8 cellular contexts compared by ENCODE assay signal in the genomic region with DNA sequence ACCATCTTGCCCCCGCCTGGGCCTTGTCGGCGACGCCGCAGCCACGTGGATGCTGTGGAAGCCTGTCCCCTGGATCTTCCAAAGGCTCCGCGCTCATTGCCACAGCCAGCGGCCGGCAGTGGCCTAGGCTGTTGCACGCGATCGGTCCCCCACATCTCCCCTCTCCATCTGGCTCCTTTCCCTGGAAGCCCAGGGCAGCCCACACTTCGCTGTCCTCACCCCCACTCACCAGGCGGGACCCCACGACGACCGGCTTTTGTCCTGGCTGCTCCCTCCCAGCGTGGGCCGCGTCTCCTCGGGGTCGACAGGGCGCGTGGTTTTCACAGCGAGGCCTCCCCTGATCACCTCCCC. TPM values are rescaled to one million over a fixed set of nuclear protein-coding genes. Genes with fewer than 3 reads are reported as not detected.
DNase-seq lines count a peak whose midpoint lies in the region; ATAC-seq and TF ChIP-seq lines count a peak whose summit lies in the region.

No MANE protein-coding gene starts in this region.

- peaks cover 0 to 21% (median 6%) of the 10 kb centered on the region in 4 donors for H3K4me1 ChIP-seq in right lobe of liver
- H3K4me1 ChIP-seq in tibial nerve, result peaks cover 0 to 15% (median 7%) of the 10 kb centered on the region in 4 donors

- intact Hi-C loops in right lobe of liver (cut with DNase I), result no loop called here

- H3K27ac ChIP-seq in right lobe of liver (peak overlapping the region in 2 of 3 donors; percentile 87 to 94), tibial nerve (peak overlapping the region in 3 of 4 donors; percentile 81 to 89 (median 85))

- no peak for TF ChIP-seq EP300 in tibial nerve (IDR thresholded peaks at IDR 0.05)

- peak; percentile 1 for DNase-seq in activated CD4-positive, alpha-beta T cell treated with anti-CD3 and anti-CD28 coated beads, Interleukin-2, amount 50 U/mL, for 1 hour
- DNase-seq in activated CD4-positive, alpha-beta T cell treated with anti-CD3 and anti-CD28 coated beads for 1 hour, result no peak
- no peak for DNase-seq in astrocyte of the cerebellum (ENCODE audit: low read depth)
- DNase-seq in right lobe of liver, result peak in 2 of 3 donors; percentile 30 to 63
- no peak for DNase-seq in tibial nerve (ENCODE audit: low spot score in 2 of 2)
- DNase-seq in T1000 (lab: John Stamatoyannopoulos, UW), result no peak
- no peak for DNase-seq in kidney glomerular epithelial cell (lab: John Stamatoyannopoulos, UW)

- in situ Hi-C loops in astrocyte of the cerebellum (cut with HindIII; ENCODE audit: low sequenced_read_pairs), result no loop called here

- TF ChIP-seq CTCF in astrocyte of the cerebellum (IDR thresholded peaks at IDR 0.05; ENCODE audit: low read depth, low read length, missing control alignments), result no peak
- no peak for TF ChIP-seq CTCF in right lobe of liver (IDR thresholded peaks at IDR 0.05)
- no peak for TF ChIP-seq CTCF in tibial nerve (IDR thresholded peaks at IDR 0.05)

- H3K9me3 ChIP-seq in right lobe of liver, result no peaks in the 10 kb centered on the region
- no peaks in the 10 kb centered on the region for H3K9me3 ChIP-seq in tibial nerve

- no peaks in the 10 kb centered on the region for H3K36me3 ChIP-seq in right lobe of liver
- H3K36me3 ChIP-seq in tibial nerve, result no peaks in the 10 kb centered on the region

- 75% methylated on average over 14 of the region's 26 CpGs for WGBS in right lobe of liver (ENCODE audit: insufficient coverage, low coverage, low lambda C conversion rate, missing lambda C conversion rate)
- WGBS in tibial nerve, 2 donors, result 78 to 86% methylated on average over 26 of the region's 26 CpGs

- TF ChIP-seq POLR2A in right lobe of liver (IDR thresholded peaks at IDR 0.05) (no peak), tibial nerve (IDR thresholded peaks at IDR 0.05) (no peak)

- no peaks in the 10 kb centered on the region for H3K27me3 ChIP-seq in right lobe of liver
- no peaks in the 10 kb centered on the region for H3K27me3 ChIP-seq in tibial nerve

- ATAC-seq in right lobe of liver (peak in 2 of 4 donors; percentile 1 to 14), GM18907 (IDR thresholded peaks at IDR 0.05; ENCODE audit: unreplicated experiment) (no peak)

- H3K4me3 ChIP-seq in astrocyte of the cerebellum (ENCODE audit: low read depth, low read length), result peak overlapping the region; percentile 71
- H3K4me3 ChIP-seq in right lobe of liver, result peak overlapping the region; percentile 77 to 82 (median 78)
- H3K4me3 ChIP-seq in tibial nerve, result peak overlapping the region; percentile 74 to 88 (median 80)

RNA-seq across cellular contexts. Expression of gene TEX30, which starts 0.6 kb away (rescaled TPM):
- 10 to 100 TPM in 5 of 6 experiments, 1 to 10 TPM in 1; 9.4 to 21.4 (median 14.7) TPM for total RNA-seq in right lobe of liver
- total RNA-seq in tibial nerve, result 10 to 100 TPM in 1 of 4 donors, 1 to 10 TPM in 3; 4.7 to 16.0 (median 6.1) TPM

RNA-seq across cellular contexts. Expression of gene POGLUT2, which starts 24.6 kb away (rescaled TPM):
- 1 to 10 TPM; 3.8 to 7.7 (median 5.3) TPM for total RNA-seq in right lobe of liver
- 1 to 10 TPM; 4.5 to 6.6 (median 6.0) TPM for total RNA-seq in tibial nerve

RNA-seq across cellular contexts. Expression of gene BIVM, which starts 24.7 kb away (rescaled TPM):
- 10 to 100 TPM; 12.0 to 19.4 (median 16.8) TPM for total RNA-seq in right lobe of liver
- 10 to 100 TPM; 11.8 to 33.5 (median 19.1) TPM for total RNA-seq in tibial nerve

Comparison
In these comparisons a context has a peak if more than half of its experiments do, and no peak if none do; other contexts are left out.
1. DNase-seq: peak in activated CD4-positive, alpha-beta T cell treated with anti-CD3 and anti-CD28 coated beads, Interleukin-2, amount 50 U/mL, for 1 hour (single experiment) and right lobe of liver (2 of 3); none in activated CD4-positive, alpha-beta T cell treated with anti-CD3 and anti-CD28 coated beads for 1 hour (single experiment), astrocyte of the cerebellum (single experiment), tibial nerve (0 of 2), T1000 (single experiment) and kidney glomerular epithelial cell (single experiment).
2. Peak in every context shown above with its lines, with median percentiles within 50 percentile points of each other: H3K4me3 ChIP-seq.